Comparison of ENCODE assay signal across 12 cellular contexts in the genomic region with DNA sequence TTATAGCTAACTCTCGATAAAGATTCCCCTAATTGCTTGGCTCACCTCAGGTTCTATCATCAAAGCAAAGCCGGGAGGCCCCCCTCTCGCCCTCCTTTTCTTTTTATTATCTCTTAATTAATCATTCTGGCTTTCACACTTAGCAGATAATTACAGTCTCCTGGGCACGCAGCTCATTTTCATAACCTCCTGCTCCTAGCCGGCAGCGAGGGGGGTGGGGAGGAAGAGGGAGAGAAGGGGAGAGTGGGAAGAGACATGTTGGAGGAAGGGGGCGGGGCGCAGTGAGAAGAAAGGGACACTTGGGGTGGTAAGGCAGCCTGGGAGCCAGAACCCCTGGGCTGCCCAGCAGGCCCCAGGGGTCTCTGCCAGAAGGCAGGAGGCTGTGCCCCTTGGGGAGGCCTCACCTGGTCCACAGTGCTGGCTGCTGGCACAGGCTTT. TPM values are rescaled to one million over a fixed set of nuclear protein-coding genes. Genes with fewer than 3 reads are reported as not detected.
DNase-seq lines count a peak whose midpoint lies in the region; ATAC-seq and TF ChIP-seq lines count a peak whose summit lies in the region.
"Had no signal": no experiment of that assay in that cellular context is flagged by ENCODE, and none has a peak within 500 bp of the region (broad histone marks: within the 10 kb centered on the region; RNA-seq: fewer than 3 reads in every experiment).

No MANE protein-coding gene starts in this region.

- H3K4me1 Mint-ChIP-seq in activated CD8-positive, alpha-beta T cell treated with anti-CD3 and anti-CD28 coated beads, Interleukin-2, amount 10 ng/mL, durations not matched to agents 7 days and 5 days (ENCODE audit: low read depth) = no peaks in the 10 kb centered on the region
- H3K4me1 Mint-ChIP-seq in CD8-positive, alpha-beta T cell (ENCODE audit: low read depth) = no peaks in the 10 kb centered on the region
- H3K4me1 Mint-ChIP-seq: stimulated activated naive B cell treated with anti-CD40 and anti-IgM and Interleukin-4, amounts not matched to agents 10 μg/mL and 1 μg/mL and 100 μg/mL, for 72 hours had no signal

- H3K4me3 Mint-ChIP-seq in activated CD8-positive, alpha-beta T cell treated with anti-CD3 and anti-CD28 coated beads, Interleukin-2, amount 10 ng/mL, durations not matched to agents 7 days and 5 days = no peak overlapping the region
- no peak overlapping the region for H3K4me3 Mint-ChIP-seq in CD8-positive, alpha-beta T cell
- H3K4me3 Mint-ChIP-seq: activated T-cell treated with anti-CD3 and anti-CD28 coated beads, Interleukin-2, amount 50 U/mL, for 4 hours; stimulated activated naive B cell treated with anti-CD40 and anti-IgM and Interleukin-4, amounts not matched to agents 10 μg/mL and 1 μg/mL and 100 μg/mL, for 72 hours had no signal

- TF ChIP-seq CTCF in tibial nerve (IDR thresholded peaks at IDR 0.05) (no peak), GM20000 (IDR thresholded peaks at IDR 0.05; ENCODE audit: extremely low read depth, missing control alignments) (no peak)
- TF ChIP-seq CTCF in CD8-positive, alpha-beta T cell (IDR thresholded peaks at IDR 0.05) = no peak

- DNase-seq in NCI-H524 treated with DMSO at 0.1 percent for 48 hours (lab: John Stamatoyannopoulos, UW) (peak; percentile 31), tibial nerve (ENCODE audit: low spot score in 2 of 2) (no peak), GM20000 (ENCODE audit: low spot score) (no peak)
- no peak for DNase-seq in activated CD8-positive, alpha-beta T cell treated with anti-CD3 and anti-CD28 coated beads, Interleukin-2, amount 10 ng/mL, durations not matched to agents 7 days and 5 days
- DNase-seq in CD8-positive, alpha-beta T cell = no peak
- DNase-seq: activated T-cell treated with anti-CD3 and anti-CD28 coated beads, Interleukin-2, amount 50 U/mL, for 4 hours; caudate nucleus; DMS153; NCI-H1105 treated with DMSO at 0.1 percent for 48 hours; stimulated activated naive B cell treated with anti-CD40 and anti-IgM and Interleukin-4, amounts not matched to agents 10 μg/mL and 1 μg/mL and 100 μg/mL, for 72 hours had no signal

- H3K27me3 ChIP-seq in duodenal mucosa (ENCODE audit: control insufficient read depth in 1 of 2, insufficient read depth in 2 of 2, low read length in 2 of 2) (no peaks in the 10 kb centered on the region), mucosa of rectum (ENCODE audit: control insufficient read depth in 2 of 2, insufficient read depth in 2 of 2, low read length in 2 of 2) (no peaks in the 10 kb centered on the region), tibial nerve (no peaks in the 10 kb centered on the region)
- H3K27me3 ChIP-seq in CD8-positive, alpha-beta T cell (ENCODE audit: insufficient read depth, low read length) = no peaks in the 10 kb centered on the region

- H3K9me3 ChIP-seq in duodenal mucosa (ENCODE audit: control insufficient read depth in 1 of 2, low read length in 2 of 2) (no peaks in the 10 kb centered on the region), mucosa of rectum (ENCODE audit: control insufficient read depth in 2 of 2, low read length in 2 of 2) (no peaks in the 10 kb centered on the region), tibial nerve (no peaks in the 10 kb centered on the region)
- H3K9me3 ChIP-seq in CD8-positive, alpha-beta T cell (ENCODE audit: low read length) = no peaks in the 10 kb centered on the region

- no peaks in the 10 kb centered on the region for H3K27me3 Mint-ChIP-seq in activated CD8-positive, alpha-beta T cell treated with anti-CD3 and anti-CD28 coated beads, Interleukin-2, amount 10 ng/mL, durations not matched to agents 7 days and 5 days (ENCODE audit: low read depth)
- H3K27me3 Mint-ChIP-seq in CD8-positive, alpha-beta T cell (ENCODE audit: low read depth) = peaks cover 8% of the 10 kb centered on the region

- H3K9ac ChIP-seq in duodenal mucosa (ENCODE audit: low read depth in 1 of 2, low read length in 2 of 2) (no peak overlapping the region), mucosa of rectum (ENCODE audit: low read depth in 1 of 2, low read length in 2 of 2) (no peak overlapping the region)

- 16 to 24% methylated on average over 8 of the region's 8 CpGs for WGBS in tibial nerve, 2 donors

- H3K27ac Mint-ChIP-seq in activated CD8-positive, alpha-beta T cell treated with anti-CD3 and anti-CD28 coated beads, Interleukin-2, amount 10 ng/mL, durations not matched to agents 7 days and 5 days = no peak overlapping the region
- no peak overlapping the region for H3K27ac Mint-ChIP-seq in CD8-positive, alpha-beta T cell
- H3K27ac Mint-ChIP-seq: stimulated activated naive B cell treated with anti-CD40 and anti-IgM and Interleukin-4, amounts not matched to agents 10 μg/mL and 1 μg/mL and 100 μg/mL, for 72 hours had no signal

- no peaks in the 10 kb centered on the region for H3K36me3 ChIP-seq in duodenal mucosa (ENCODE audit: control insufficient read depth in 1 of 2, insufficient read depth in 2 of 2, low read length in 2 of 2)
- H3K36me3 ChIP-seq in mucosa of rectum (ENCODE audit: control insufficient read depth in 2 of 2, insufficient read depth in 2 of 2, low read length in 2 of 2) = no peaks in the 10 kb centered on the region
- no peaks in the 10 kb centered on the region for H3K36me3 ChIP-seq in tibial nerve
- H3K36me3 ChIP-seq in CD8-positive, alpha-beta T cell (ENCODE audit: insufficient read depth, low read length) = no peaks in the 10 kb centered on the region

- intact Hi-C loops in CD8-positive, alpha-beta T cell (cut with DNase I, micrococcal nuclease) = no loop called here

- ATAC-seq in activated CD8-positive, alpha-beta T cell treated with anti-CD3 and anti-CD28 coated beads, Interleukin-2, amount 10 ng/mL, durations not matched to agents 7 days and 5 days = no peak
- no peak for ATAC-seq in CD8-positive, alpha-beta T cell
- ATAC-seq: activated T-cell treated with anti-CD3 and anti-CD28 coated beads, Interleukin-2, amount 50 U/mL, for 4 hours; stimulated activated naive B cell treated with anti-CD40 and anti-IgM and Interleukin-4, amounts not matched to agents 10 μg/mL and 1 μg/mL and 100 μg/mL, for 72 hours had no signal

- peak overlapping the region; percentile 35 for H3K27ac ChIP-seq in duodenal mucosa (ENCODE audit: low read depth, low read length)
- H3K27ac ChIP-seq in mucosa of rectum (ENCODE audit: low read depth in 2 of 2, low read length in 2 of 2) = peak overlapping the region; percentile 72 to 78
- peak overlapping the region; percentile 76 to 97 (median 88) for H3K27ac ChIP-seq in tibial nerve
- no peak overlapping the region for H3K27ac ChIP-seq in CD8-positive, alpha-beta T cell (ENCODE audit: low read depth, low read length)

- no peaks in the 10 kb centered on the region for H3K36me3 Mint-ChIP-seq in activated CD8-positive, alpha-beta T cell treated with anti-CD3 and anti-CD28 coated beads, Interleukin-2, amount 10 ng/mL, durations not matched to agents 7 days and 5 days (ENCODE audit: low read depth)
- no peaks in the 10 kb centered on the region for H3K36me3 Mint-ChIP-seq in CD8-positive, alpha-beta T cell
- H3K36me3 Mint-ChIP-seq: stimulated activated naive B cell treated with anti-CD40 and anti-IgM and Interleukin-4, amounts not matched to agents 10 μg/mL and 1 μg/mL and 100 μg/mL, for 72 hours had no signal

- CTCF ChIA-PET in activated CD8-positive, alpha-beta T cell treated with anti-CD3 and anti-CD28 coated beads, Interleukin-2, amount 10 ng/mL, durations not matched to agents 7 days and 5 days (lab: Charles Lee) = no interaction called here
- CTCF ChIA-PET in CD8-positive, alpha-beta T cell (lab: Charles Lee) = interaction anchor here (1.1 kb wide), 1 partner anchor 15 kb away, joined by 3 read pairs; no protein-coding TSS in a partner anchor

- POLR2A ChIA-PET in activated CD8-positive, alpha-beta T cell treated with anti-CD3 and anti-CD28 coated beads, Interleukin-2, amount 10 ng/mL, durations not matched to agents 7 days and 5 days (lab: Charles Lee) = no interaction called here
- POLR2A ChIA-PET in CD8-positive, alpha-beta T cell (lab: Charles Lee) = no interaction called here

- TF ChIP-seq EP300 in tibial nerve (IDR thresholded peaks at IDR 0.05) = no peak

- H3K4me1 ChIP-seq in duodenal mucosa (ENCODE audit: control insufficient read depth in 1 of 2, insufficient read depth in 2 of 2, low read length in 2 of 2) = peaks cover 15 to 37% of the 10 kb centered on the region in 2 donors
- peaks cover 12 to 18% of the 10 kb centered on the region in 2 donors for H3K4me1 ChIP-seq in mucosa of rectum (ENCODE audit: control insufficient read depth in 2 of 2, insufficient read depth in 2 of 2, low read length in 2 of 2)
- H3K4me1 ChIP-seq in tibial nerve = peaks cover 2 to 98% (median 80%) of the 10 kb centered on the region in 4 donors
- H3K4me1 ChIP-seq in CD8-positive, alpha-beta T cell (ENCODE audit: insufficient read depth, low read length) = no peaks in the 10 kb centered on the region

- H3K4me3 ChIP-seq in duodenal mucosa (ENCODE audit: low read depth in 1 of 2, low read length in 2 of 2) = no peak overlapping the region
- no peak overlapping the region for H3K4me3 ChIP-seq in mucosa of rectum (ENCODE audit: low read length in 2 of 2)
- H3K4me3 ChIP-seq in tibial nerve = no peak overlapping the region
- no peak overlapping the region for H3K4me3 ChIP-seq in CD8-positive, alpha-beta T cell (ENCODE audit: low read depth, low read length)

- no peaks in the 10 kb centered on the region for H3K9me3 Mint-ChIP-seq in activated CD8-positive, alpha-beta T cell treated with anti-CD3 and anti-CD28 coated beads, Interleukin-2, amount 10 ng/mL, durations not matched to agents 7 days and 5 days (ENCODE audit: insufficient read depth)
- no peaks in the 10 kb centered on the region for H3K9me3 Mint-ChIP-seq in CD8-positive, alpha-beta T cell
- H3K9me3 Mint-ChIP-seq: activated T-cell treated with anti-CD3 and anti-CD28 coated beads, Interleukin-2, amount 50 U/mL, for 4 hours; stimulated activated naive B cell treated with anti-CD40 and anti-IgM and Interleukin-4, amounts not matched to agents 10 μg/mL and 1 μg/mL and 100 μg/mL, for 72 hours had no signal

- no peak for TF ChIP-seq POLR2A in tibial nerve (IDR thresholded peaks at IDR 0.05)

RNA-seq across cellular contexts. Expression of a gene that starts 14.5 kb away (rescaled TPM):
- total RNA-seq in tibial nerve = 10 to 100 TPM; 47.1 to 60.6 (median 50.7) TPM
- total RNA-seq in activated CD8-positive, alpha-beta T cell treated with anti-CD3 and anti-CD28 coated beads, Interleukin-2, amount 10 ng/mL, durations not matched to agents 7 days and 5 days = not detected
- total RNA-seq in CD8-positive, alpha-beta T cell = not detected

Comparison
In these comparisons a context has a peak if more than half of its experiments do, and no peak if none do; other contexts are left out.
1. RNA of a gene that starts 14.5 kb away (total RNA-seq): 47.1 to 60.6 TPM in tibial nerve; not detected in CD8-positive, alpha-beta T cell and not detected in activated CD8-positive, alpha-beta T cell treated with anti-CD3 and anti-CD28 coated beads, Interleukin-2, amount 10 ng/mL, durations not matched to agents 7 days and 5 days; every median in the first group is over 10 times any median in the second.